Comparison of ENCODE assay signal across 8 cellular contexts in genomic region chrX:16786139-16786790, GRCh38. TPM values are rescaled to one million over a fixed set of nuclear protein-coding genes. Genes with fewer than 3 reads are reported as not detected.
DNase-seq lines count a peak whose midpoint lies in the region; ATAC-seq, FAIRE-seq and TF ChIP-seq lines count a peak whose summit lies in the region.

Gene TXLNG, plus strand, starts transcription at chrX:16786466. Its CDS starts 22 bp downstream, at chrX:16786488.

- FAIRE-seq in islet of Langerhans (lab: Jason Lieb, UNC) = peak; percentile 72

- no peak for TF ChIP-seq CTCF in AG10803 (conservative IDR thresholded peaks at IDR 0.05; ENCODE audit: low read length)

- H3K4me3 ChIP-seq in AG10803 (ENCODE audit: low read length) = peak within 1 kb of the TSS; percentile 73

- peak; percentile 98 for DNase-seq in AG10803 (ENCODE audit: low read depth)
- DNase-seq in NCI-H460 (ENCODE audit: extremely low read depth, low read depth) = peak; percentile 99
- peak; percentile 97 for DNase-seq in activated CD4-positive, CD25-positive, alpha-beta regulatory T cell treated with anti-CD3 and anti-CD28 coated beads, Interleukin-2, amount 50 U/mL, for 72 hours
- peak; percentile 98 to 100 for DNase-seq in cerebellar nuclear complex (lab: John Stamatoyannopoulos, UW)
- DNase-seq in stimulated activated CD4-positive, alpha-beta T cell treated with anti-CD3 and anti-CD28 coated beads, Interleukin-12 subunit alpha, Interleukin-12 subunit beta, amount 100 ng/mL, for 4 hours = peak; percentile 84

- peak; percentile 98 for ATAC-seq in GM19043 (IDR thresholded peaks at IDR 0.05; ENCODE audit: low read depth, unreplicated experiment)
- peak; percentile 99 for ATAC-seq in HG03378 (IDR thresholded peaks at IDR 0.05; ENCODE audit: unreplicated experiment)

RNA-seq across cellular contexts. Expression of gene TXLNG, which starts in this region (rescaled TPM):
- total RNA-seq in NCI-H460 (2014; rRNA removed; shearing (Covaris generic)) = 32.6 and 38.3 TPM in 2 replicates
- polyA plus RNA-seq in NCI-H460 (2014; cell fraction: nucleus; rRNA removed) = 33.4 and 45.7 TPM in 2 replicates

Comparison
In these comparisons a context has a peak if more than half of its experiments do, and no peak if none do; other contexts are left out.
1. Peak in every context shown above with its lines: DNase-seq, ATAC-seq and H3K4me3 ChIP-seq.